ENCODE assay signal across 16 cellular contexts in genomic region chr14:96889091-96889490, GRCh38.
"Had no signal": no experiment of that assay in that cellular context is flagged by ENCODE, and none has a peak within 500 bp of the region (broad histone marks: within the 10 kb centered on the region; RNA-seq: fewer than 3 reads in every experiment).

No MANE protein-coding gene starts in this region.

- H3K4me3 ChIP-seq: breast epithelium, gastroesophageal sphincter, stomach, testis, upper lobe of right lung had no signal

- H3K9ac ChIP-seq: parathyroid adenoma had no signal

- H3K27ac Mint-ChIP-seq: activated naive CD8-positive, alpha-beta T cell treated with anti-CD3 and anti-CD28 coated beads for 36 hours; T-helper 2 cell treated with Interferon-gamma antibody and Interleukin-4, amounts not matched to agents 5 μg/mL and 100 μg/mL, for 36 hours had no signal

- H3K4me3 Mint-ChIP-seq: activated CD4-positive, alpha-beta T cell treated with anti-CD3 and anti-CD28 coated beads, Interleukin-2, amount 10 ng/mL, durations not matched to agents 7 days and 5 days; activated naive CD8-positive, alpha-beta T cell treated with anti-CD3 and anti-CD28 coated beads for 36 hours; naive B cell; T-helper 2 cell treated with Interferon-gamma antibody and Interleukin-4, amounts not matched to agents 5 μg/mL and 100 μg/mL, for 36 hours had no signal

- H3K4me1 ChIP-seq: breast epithelium, gastroesophageal sphincter, parathyroid adenoma, stomach, testis, upper lobe of right lung had no signal

- H3K9me3 Mint-ChIP-seq: activated CD4-positive, alpha-beta T cell treated with anti-CD3 and anti-CD28 coated beads, Interleukin-2, amount 10 ng/mL, durations not matched to agents 7 days and 5 days; activated naive CD8-positive, alpha-beta T cell treated with anti-CD3 and anti-CD28 coated beads for 36 hours; T-helper 2 cell treated with Interferon-gamma antibody and Interleukin-4, amounts not matched to agents 5 μg/mL and 100 μg/mL, for 36 hours had no signal

- H3K27me3 Mint-ChIP-seq: activated CD4-positive, alpha-beta T cell treated with anti-CD3 and anti-CD28 coated beads, Interleukin-2, amount 10 ng/mL, durations not matched to agents 7 days and 5 days; activated naive CD8-positive, alpha-beta T cell treated with anti-CD3 and anti-CD28 coated beads for 36 hours; naive B cell had no signal

- DNase-seq: activated CD4-positive, alpha-beta T cell treated with anti-CD3 and anti-CD28 coated beads, Interleukin-2, amount 10 ng/mL, durations not matched to agents 7 days and 5 days; activated CD8-positive, alpha-beta memory T cell treated with anti-CD3 and anti-CD28 coated beads for 24 hours; activated naive CD8-positive, alpha-beta T cell treated with anti-CD3 and anti-CD28 coated beads for 36 hours; dermis blood vessel endothelial cell; erythroblast; islet precursor cell; naive B cell; stimulated activated CD4-positive, alpha-beta T cell treated with anti-CD3 and anti-CD28 coated beads, Interleukin-12 subunit alpha, Interleukin-12 subunit beta, amount 100 ng/mL, for 4 hours; stimulated activated CD4-positive, alpha-beta T cell treated with anti-CD3 and anti-CD28 coated beads, Interleukin-2, amount 100 ng/mL, for 24 hours; stomach; testis; upper lobe of right lung had no signal

- H3K36me3 ChIP-seq: breast epithelium, gastroesophageal sphincter, stomach, upper lobe of right lung had no signal

- H3K9me3 ChIP-seq: breast epithelium, gastroesophageal sphincter, stomach, testis, upper lobe of right lung had no signal

- H3K27ac ChIP-seq: breast epithelium, gastroesophageal sphincter, parathyroid adenoma, stomach, testis, upper lobe of right lung had no signal

- H3K27me3 ChIP-seq: breast epithelium, gastroesophageal sphincter, stomach, testis, upper lobe of right lung had no signal
